Comparison of ENCODE assay signal across 13 cellular contexts in genomic region chr2:120958623-120959366, GRCh38.
DNase-seq lines count a peak whose midpoint lies in the region; ATAC-seq and TF ChIP-seq lines count a peak whose summit lies in the region.
"Had no signal": no experiment of that assay in that cellular context is flagged by ENCODE, and none has a peak within 500 bp of the region (broad histone marks: within the 10 kb centered on the region; RNA-seq: fewer than 3 reads in every experiment).

No MANE protein-coding gene starts in this region.

- no peaks in the 10 kb centered on the region for H3K4me1 Mint-ChIP-seq in activated naive CD4-positive, alpha-beta T cell treated with anti-CD3 and anti-CD28 coated beads for 36 hours (ENCODE audit: low read depth)

- H3K4me3 ChIP-seq in OCI-LY3 (ENCODE audit: low read length), result no peak overlapping the region
- H3K4me3 ChIP-seq in epithelial cell of proximal tubule (ENCODE audit: low read depth, low read length), result no peak overlapping the region
- H3K4me3 ChIP-seq: left ventricle myocardium inferior had no signal

- peaks cover 3% of the 10 kb centered on the region; the same call in 1 of the 2 replicates for H3K27me3 ChIP-seq in OCI-LY3 (ENCODE audit: low read depth, low read length)

- no peak overlapping the region for H3K4me2 ChIP-seq in OCI-LY3 (ENCODE audit: low read length)

- TF ChIP-seq CTCF in OCI-LY3 (IDR thresholded peaks at IDR 0.05; ENCODE audit: low read depth, low read length), result peak; percentile 30
- TF ChIP-seq CTCF in epithelial cell of proximal tubule (conservative IDR thresholded peaks at IDR 0.05; ENCODE audit: low read depth, low read length), result peak; percentile 35

- no peaks in the 10 kb centered on the region for H3K4me1 ChIP-seq in OCI-LY3 (ENCODE audit: low read length)

- no peak overlapping the region for H3K27ac Mint-ChIP-seq in activated naive CD4-positive, alpha-beta T cell treated with anti-CD3 and anti-CD28 coated beads for 36 hours
- H3K27ac Mint-ChIP-seq: activated T-cell treated with anti-CD3 and anti-CD28 coated beads, Interleukin-2, amount 50 U/mL, for 72 hours; T-helper 1 cell treated with Interleukin-12 subunit alpha and Interleukin-12 subunit beta and Interleukin-4 antibody, amounts not matched to agents 30 μg/mL and 1 μg/mL, for 36 hours had no signal

- no peak overlapping the region for H3K9ac ChIP-seq in OCI-LY3 (ENCODE audit: low read length)

- intact Hi-C loops in activated naive CD4-positive, alpha-beta T cell treated with anti-CD3 and anti-CD28 coated beads for 36 hours (cut with micrococcal nuclease), result no loop called here

- no peak overlapping the region for H3K27ac ChIP-seq in OCI-LY3 (ENCODE audit: low read length)
- H3K27ac ChIP-seq: left ventricle myocardium inferior had no signal

- H3K9me3 ChIP-seq in OCI-LY3 (ENCODE audit: insufficient read depth, low read length), result no peaks in the 10 kb centered on the region
- H3K9me3 ChIP-seq: left ventricle myocardium inferior had no signal

- no peak for ATAC-seq in GM18505 (IDR thresholded peaks at IDR 0.05; ENCODE audit: unreplicated experiment)
- ATAC-seq in GM18498 (IDR thresholded peaks at IDR 0.05; ENCODE audit: unreplicated experiment), result no peak
- ATAC-seq: activated T-cell treated with anti-CD3 and anti-CD28 coated beads, Interleukin-2, amount 50 U/mL, for 72 hours; stimulated activated naive CD8-positive, alpha-beta T cell treated with anti-CD3 and anti-CD28 coated beads, Interleukin-15, Interleukin-2, amounts not matched to agents 100 U/mL and 50 U/mL, for 24 hours had no signal

- H3K9me3 Mint-ChIP-seq in activated naive CD4-positive, alpha-beta T cell treated with anti-CD3 and anti-CD28 coated beads for 36 hours, result no peaks in the 10 kb centered on the region
- H3K9me3 Mint-ChIP-seq: activated T-cell treated with anti-CD3 and anti-CD28 coated beads, Interleukin-2, amount 50 U/mL, for 72 hours; T-helper 1 cell treated with Interleukin-12 subunit alpha and Interleukin-12 subunit beta and Interleukin-4 antibody, amounts not matched to agents 30 μg/mL and 1 μg/mL, for 36 hours had no signal

- DNase-seq in activated naive CD4-positive, alpha-beta T cell treated with anti-CD3 and anti-CD28 coated beads for 36 hours, result peak; percentile 11
- no peak for DNase-seq in activated naive CD4-positive, alpha-beta T cell treated with Interleukin-2 at 50 U/mL for 16 hours
- DNase-seq in epithelial cell of proximal tubule (ENCODE audit: low read depth) (no peak), GDM1 (lab: John Stamatoyannopoulos, UW) (no peak)
- DNase-seq in stimulated activated CD8-positive, alpha-beta memory T cell treated with anti-CD3 and anti-CD28 coated beads, Interleukin-4, amount 100 ng/mL, for 48 hours, result peak; percentile 37
- DNase-seq: activated T-cell treated with anti-CD3 and anti-CD28 coated beads, Interleukin-2, amount 50 U/mL, for 72 hours; small intestine; stimulated activated naive CD8-positive, alpha-beta T cell treated with anti-CD3 and anti-CD28 coated beads, Interleukin-15, Interleukin-2, amounts not matched to agents 100 U/mL and 50 U/mL, for 24 hours had no signal

- no peaks in the 10 kb centered on the region for H3K36me3 ChIP-seq in OCI-LY3 (replicated peaks; ENCODE audit: low read depth, low read length)
- H3K36me3 ChIP-seq: left ventricle myocardium inferior had no signal

- H3K79me2 ChIP-seq in OCI-LY3 (ENCODE audit: low read length), result no peaks in the 10 kb centered on the region

- CTCF ChIA-PET in activated naive CD4-positive, alpha-beta T cell treated with anti-CD3 and anti-CD28 coated beads for 36 hours (lab: Charles Lee), result no interaction called here

- no peaks in the 10 kb centered on the region for H3K36me3 Mint-ChIP-seq in activated naive CD4-positive, alpha-beta T cell treated with anti-CD3 and anti-CD28 coated beads for 36 hours (ENCODE audit: low read depth)

- H3K27me3 Mint-ChIP-seq in activated naive CD4-positive, alpha-beta T cell treated with anti-CD3 and anti-CD28 coated beads for 36 hours (ENCODE audit: low read depth), result no peaks in the 10 kb centered on the region

- no peak overlapping the region for H3K4me3 Mint-ChIP-seq in activated naive CD4-positive, alpha-beta T cell treated with anti-CD3 and anti-CD28 coated beads for 36 hours
- H3K4me3 Mint-ChIP-seq: activated T-cell treated with anti-CD3 and anti-CD28 coated beads, Interleukin-2, amount 50 U/mL, for 72 hours; T-helper 1 cell treated with Interleukin-12 subunit alpha and Interleukin-12 subunit beta and Interleukin-4 antibody, amounts not matched to agents 30 μg/mL and 1 μg/mL, for 36 hours had no signal

- H4K20me1 ChIP-seq in OCI-LY3 (ENCODE audit: insufficient read depth, low read length), result no peaks in the 10 kb centered on the region

- no peak overlapping the region for H2AFZ ChIP-seq in OCI-LY3 (ENCODE audit: low read depth, low read length)

- no peak for TF ChIP-seq POLR2A in GM18505 (IDR thresholded peaks at IDR 0.05; ENCODE audit: borderline replicate concordance, extremely low read depth, insufficient read depth, insufficient read length)

Comparison
In these comparisons a context has a peak if more than half of its experiments do, and no peak if none do; other contexts are left out.
1. DNase-seq: peak in activated naive CD4-positive, alpha-beta T cell treated with anti-CD3 and anti-CD28 coated beads for 36 hours (single experiment) and stimulated activated CD8-positive, alpha-beta memory T cell treated with anti-CD3 and anti-CD28 coated beads, Interleukin-4, amount 100 ng/mL, for 48 hours (single experiment); none in activated naive CD4-positive, alpha-beta T cell treated with Interleukin-2 at 50 U/mL for 16 hours (single experiment), epithelial cell of proximal tubule (single experiment) and GDM1 (single experiment).